8 cellular contexts compared by ENCODE assay signal in the genomic region with DNA sequence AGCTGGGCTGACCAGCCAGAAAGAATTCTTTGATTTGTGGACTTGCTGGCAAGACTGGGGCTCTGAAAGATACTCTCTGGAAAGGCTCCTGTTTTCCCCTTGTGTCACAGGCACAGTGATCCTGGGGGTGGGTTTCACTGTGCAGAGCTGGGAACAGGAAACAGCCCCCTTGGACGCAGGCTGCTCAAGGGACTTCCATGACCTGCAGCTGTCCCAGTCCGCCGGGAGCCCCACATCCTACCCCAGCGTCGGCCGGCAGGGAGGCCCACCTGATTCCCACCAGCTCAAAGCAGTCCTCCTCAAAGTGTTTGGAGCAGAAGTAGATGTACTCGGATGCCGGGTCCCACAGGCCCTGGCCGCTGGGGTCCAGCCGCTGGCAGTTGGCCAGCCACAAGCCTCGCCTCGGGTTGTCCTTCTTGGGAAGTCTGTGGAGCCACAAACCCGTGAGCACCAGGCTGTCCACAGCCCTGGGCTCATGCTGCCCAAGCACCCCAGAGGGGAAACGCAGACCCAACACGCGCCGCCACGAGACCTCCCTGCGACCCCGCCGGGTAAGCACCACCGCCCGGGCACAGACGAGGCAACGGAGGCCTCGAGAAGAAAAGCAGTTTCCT. TPM values are rescaled to one million over a fixed set of nuclear protein-coding genes. Genes with fewer than 3 reads are reported as not detected.
DNase-seq lines count a peak whose midpoint lies in the region; ATAC-seq and TF ChIP-seq lines count a peak whose summit lies in the region.

No MANE protein-coding gene starts in this region.

- no peak for ATAC-seq in GM18520 (IDR thresholded peaks at IDR 0.05; ENCODE audit: unreplicated experiment)

- peak overlapping the region; percentile 99 for H3K27ac Mint-ChIP-seq in activated CD4-positive, alpha-beta T cell treated with anti-CD3 and anti-CD28 coated beads, Interleukin-2, amount 10 ng/mL, durations not matched to agents 24 days and 14 days
- peak overlapping the region; percentile 97 for H3K27ac Mint-ChIP-seq in osteocyte (ENCODE audit: unreplicated experiment)

- H3K4me3 ChIP-seq in Peyer's patch = peak overlapping the region; percentile 60 to 89 (median 74)

- no peaks in the 10 kb centered on the region for H3K27me3 ChIP-seq in Peyer's patch

- TF ChIP-seq POLR2A in Peyer's patch (IDR thresholded peaks at IDR 0.05) = no peak

- peak overlapping the region; percentile 97 to 100 (median 98) for H3K27ac ChIP-seq in Peyer's patch
- peak overlapping the region; percentile 98 for H3K27ac ChIP-seq in epithelial cell of prostate

- intact Hi-C loops in activated CD4-positive, alpha-beta T cell treated with anti-CD3 and anti-CD28 coated beads, Interleukin-2, amount 10 ng/mL, durations not matched to agents 24 days and 14 days (cut with micrococcal nuclease) = loop anchor here (1.0 to 10.0 kb wide), 4 partner anchors 19 to 1146 kb away; a partner anchor contains a TSS

- H3K4me1 Mint-ChIP-seq in activated CD4-positive, alpha-beta T cell treated with anti-CD3 and anti-CD28 coated beads, Interleukin-2, amount 10 ng/mL, durations not matched to agents 24 days and 14 days = peaks cover 14% of the 10 kb centered on the region
- peaks cover 28% of the 10 kb centered on the region for H3K4me1 Mint-ChIP-seq in osteocyte (ENCODE audit: unreplicated experiment)

- TF ChIP-seq CTCF in Peyer's patch (IDR thresholded peaks at IDR 0.05) = no peak
- TF ChIP-seq CTCF in osteocyte (IDR thresholded peaks at IDR 0.05) = no peak

- H3K4me1 ChIP-seq in Peyer's patch = peaks cover 0 to 32% (median 23%) of the 10 kb centered on the region in 4 donors

- no peaks in the 10 kb centered on the region for H3K9me3 ChIP-seq in Peyer's patch

- no peak for DNase-seq in activated CD4-positive, alpha-beta T cell treated with anti-CD3 and anti-CD28 coated beads, Interleukin-2, amount 10 ng/mL, durations not matched to agents 24 days and 14 days
- DNase-seq in activated CD4-positive, alpha-beta T cell treated with anti-CD3 and anti-CD28 coated beads for 1 hour = no peak
- peak in 1 of 3 donors; percentile 28 for DNase-seq in Peyer's patch
- DNase-seq in epithelial cell of prostate (ENCODE audit: low read depth, low spot score) = no peak
- no peak for DNase-seq in osteocyte (ENCODE audit: extremely low spot score, unreplicated experiment)
- DNase-seq in UCSD-AML1 (lab: John Stamatoyannopoulos, UW; ENCODE audit: unreplicated experiment) = no peak
- no peak for DNase-seq in SKM-1 (lab: John Stamatoyannopoulos, UW; ENCODE audit: unreplicated experiment)

- H3K36me3 ChIP-seq in Peyer's patch = peaks cover 0 to 32% (median 0%) of the 10 kb centered on the region in 3 donors

- H3K27me3 Mint-ChIP-seq in activated CD4-positive, alpha-beta T cell treated with anti-CD3 and anti-CD28 coated beads, Interleukin-2, amount 10 ng/mL, durations not matched to agents 24 days and 14 days = no peaks in the 10 kb centered on the region
- no peaks in the 10 kb centered on the region for H3K27me3 Mint-ChIP-seq in osteocyte (ENCODE audit: unreplicated experiment)

- H3K4me3 Mint-ChIP-seq in activated CD4-positive, alpha-beta T cell treated with anti-CD3 and anti-CD28 coated beads, Interleukin-2, amount 10 ng/mL, durations not matched to agents 24 days and 14 days = peak overlapping the region; percentile 97
- peak overlapping the region; percentile 95 for H3K4me3 Mint-ChIP-seq in osteocyte (ENCODE audit: unreplicated experiment)

- no peaks in the 10 kb centered on the region for H3K9me3 Mint-ChIP-seq in activated CD4-positive, alpha-beta T cell treated with anti-CD3 and anti-CD28 coated beads, Interleukin-2, amount 10 ng/mL, durations not matched to agents 24 days and 14 days
- no peaks in the 10 kb centered on the region for H3K9me3 Mint-ChIP-seq in osteocyte (ENCODE audit: unreplicated experiment)

- peaks cover 20% of the 10 kb centered on the region for H3K36me3 Mint-ChIP-seq in activated CD4-positive, alpha-beta T cell treated with anti-CD3 and anti-CD28 coated beads, Interleukin-2, amount 10 ng/mL, durations not matched to agents 24 days and 14 days (ENCODE audit: low read depth)
- H3K36me3 Mint-ChIP-seq in osteocyte (ENCODE audit: unreplicated experiment) = peaks cover 3% of the 10 kb centered on the region

RNA-seq across cellular contexts. Expression of a gene that starts 0.8 kb away (rescaled TPM):
- 30.3 and 31.5 TPM in 2 replicates for total RNA-seq in activated CD4-positive, alpha-beta T cell treated with anti-CD3 and anti-CD28 coated beads, Interleukin-2, amount 10 ng/mL, durations not matched to agents 24 days and 14 days
- total RNA-seq in Peyer's patch (10 to 100 TPM; 19.8 to 54.7 (median 29.5) TPM), osteocyte (24.8 and 27.0 TPM in 2 replicates)

RNA-seq across cellular contexts. Expression of a gene that starts 13.9 kb away (rescaled TPM):
- not detected in 2 replicates for total RNA-seq in activated CD4-positive, alpha-beta T cell treated with anti-CD3 and anti-CD28 coated beads, Interleukin-2, amount 10 ng/mL, durations not matched to agents 24 days and 14 days
- total RNA-seq in Peyer's patch (1 to 10 TPM in 2 of 4 donors, not detected in 2; 1.7 to 2.0 TPM), osteocyte (2.6 and 3.5 TPM in 2 replicates)

RNA-seq across cellular contexts. Expression of a gene that starts 19.0 kb away (rescaled TPM):
- total RNA-seq in activated CD4-positive, alpha-beta T cell treated with anti-CD3 and anti-CD28 coated beads, Interleukin-2, amount 10 ng/mL, durations not matched to agents 24 days and 14 days = 69.9 and 76.4 TPM in 2 replicates
- 100 to 1,000 TPM in 1 of 4 donors, 10 to 100 TPM in 3; 65.5 to 144 (median 88.5) TPM for total RNA-seq in Peyer's patch
- 89.4 and 91.5 TPM in 2 replicates for total RNA-seq in osteocyte

RNA-seq across cellular contexts. Expression of a gene that starts 31.3 kb away (rescaled TPM):
- total RNA-seq in activated CD4-positive, alpha-beta T cell treated with anti-CD3 and anti-CD28 coated beads, Interleukin-2, amount 10 ng/mL, durations not matched to agents 24 days and 14 days = not detected in 2 replicates
- total RNA-seq in Peyer's patch (1 to 10 TPM in 3 of 4 donors, under 1 TPM in 1; 0.40 to 3.7 (median 2.2) TPM), osteocyte (not detected in 2 replicates)

RNA-seq across cellular contexts. Expression of a gene that starts 34.0 kb away (rescaled TPM):
- 0.37 TPM in 1 of 2 replicates, not detected in the other for total RNA-seq in activated CD4-positive, alpha-beta T cell treated with anti-CD3 and anti-CD28 coated beads, Interleukin-2, amount 10 ng/mL, durations not matched to agents 24 days and 14 days
- total RNA-seq in Peyer's patch (10 to 100 TPM in 3 of 4 donors, 1 to 10 TPM in 1; 9.5 to 21.9 (median 11.7) TPM), osteocyte (0.65 and 0.99 TPM in 2 replicates)
